Comparison of ENCODE assay signal across 9 cellular contexts in the genomic region with DNA sequence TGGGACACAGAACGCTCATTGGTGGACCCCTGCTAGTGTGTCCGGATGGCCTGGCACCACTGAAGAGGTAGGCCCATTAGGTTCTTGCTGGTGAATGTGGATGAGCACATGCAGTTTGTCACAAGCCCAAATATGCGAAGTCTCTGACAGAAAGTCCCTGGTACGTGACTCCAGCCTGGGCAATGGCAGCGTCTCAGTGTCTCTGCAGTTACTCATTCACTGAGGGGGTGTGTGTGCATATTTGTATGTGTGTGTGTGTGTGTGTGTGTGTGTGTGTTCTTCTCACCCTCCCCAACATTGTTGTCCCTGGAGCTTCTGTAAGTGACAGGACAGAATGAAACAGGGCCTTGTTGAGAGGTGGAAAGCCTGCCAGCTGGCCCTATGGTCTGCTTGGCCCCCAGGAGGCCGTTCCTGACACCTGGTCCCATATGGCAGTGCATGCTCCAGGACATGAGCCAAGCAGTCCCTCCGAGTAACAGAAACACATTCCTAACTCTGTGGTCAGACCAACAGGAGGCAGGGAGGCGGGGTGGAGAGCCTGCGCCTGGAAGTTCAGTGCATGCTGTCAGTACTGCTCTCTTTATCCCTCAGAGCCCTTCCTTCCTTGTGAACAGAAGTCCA.
A peak's percentile ranks its signal among the peaks of the same experiment; 100 is the strongest.
DNase-seq lines count a peak whose midpoint lies in the region; ATAC-seq and TF ChIP-seq lines count a peak whose summit lies in the region.
"Had no signal": no experiment of that assay in that cellular context is flagged by ENCODE, and none has a peak within 500 bp of the region (broad histone marks: within the 10 kb centered on the region; RNA-seq: fewer than 3 reads in every experiment).

No MANE protein-coding gene starts in this region.

- POLR2A ChIA-PET in MCF 10A (lab: Yijun Ruan, JAX): no interaction called here

- H3K36me3 Mint-ChIP-seq in MCF 10A (ENCODE audit: insufficient read depth, unreplicated experiment): peaks cover 6% of the 10 kb centered on the region

- ATAC-seq in left colon (peak; percentile 93), HG03045 (IDR thresholded peaks at IDR 0.05; ENCODE audit: unreplicated experiment) (no peak), HG02970 (IDR thresholded peaks at IDR 0.05; ENCODE audit: low FRiP score, unreplicated experiment) (no peak), GM21390 (IDR thresholded peaks at IDR 0.05; ENCODE audit: unreplicated experiment) (no peak)
- ATAC-seq: activated T-helper 17 cell treated with anti-CD3 and anti-CD28 coated beads, Interleukin-2, amount 50 U/mL, for 72 hours had no signal

- H3K27me3 Mint-ChIP-seq in MCF 10A (ENCODE audit: insufficient read depth, unreplicated experiment): no peaks in the 10 kb centered on the region
- H3K27me3 Mint-ChIP-seq: activated T-helper 17 cell treated with anti-CD3 and anti-CD28 coated beads, Interleukin-2, amount 50 U/mL, for 72 hours had no signal

- BruUV-seq in MCF 10A (replicated peaks; lab: Mats Ljungman, UMichigan): no TSS peak

- intact Hi-C loops in MCF 10A (cut with micrococcal nuclease) (loop anchor here (1.0 to 5.0 kb wide), 4 partner anchors 34 to 232 kb away; no protein-coding TSS in a partner anchor), left colon (cut with DNase I, micrococcal nuclease) (no loop called here)

- peak; percentile 17 for TF ChIP-seq CTCF in MCF 10A (IDR thresholded peaks at IDR 0.05; ENCODE audit: unreplicated experiment)

- CTCF ChIA-PET in MCF 10A (lab: Yijun Ruan, JAX): interaction anchor here (0.6 to 5.0 kb wide), 5 partner anchors 32 to 174 kb away, joined by 3 to 48 read pairs (median 4); no protein-coding TSS in a partner anchor

- peak overlapping the region; percentile 69 for H3K27ac Mint-ChIP-seq in MCF 10A (ENCODE audit: low read depth, unreplicated experiment)
- H3K27ac Mint-ChIP-seq: activated T-helper 17 cell treated with anti-CD3 and anti-CD28 coated beads, Interleukin-2, amount 50 U/mL, for 72 hours had no signal

- DNase-seq in DMS153 (lab: John Stamatoyannopoulos, UW): peak; percentile 54
- DNase-seq in DMS153 treated with DMSO at 0.1 percent for 48 hours (lab: John Stamatoyannopoulos, UW; ENCODE audit: unreplicated experiment): no peak
- peak; percentile 79 for DNase-seq in MCF 10A (ENCODE audit: unreplicated experiment)
- peak; percentile 53 to 78 for DNase-seq in left colon
- no peak for DNase-seq in stimulated activated naive CD4-positive, alpha-beta T cell (lab: John Stamatoyannopoulos, UW)

- H3K4me1 Mint-ChIP-seq in MCF 10A (ENCODE audit: insufficient read depth, unreplicated experiment): peaks cover 21% of the 10 kb centered on the region
- H3K4me1 Mint-ChIP-seq: activated T-helper 17 cell treated with anti-CD3 and anti-CD28 coated beads, Interleukin-2, amount 50 U/mL, for 72 hours had no signal

- no peak overlapping the region for H3K4me3 Mint-ChIP-seq in MCF 10A (ENCODE audit: unreplicated experiment)
- H3K4me3 Mint-ChIP-seq: activated T-helper 17 cell treated with anti-CD3 and anti-CD28 coated beads, Interleukin-2, amount 50 U/mL, for 72 hours had no signal

- no peaks in the 10 kb centered on the region for H3K9me3 Mint-ChIP-seq in MCF 10A (ENCODE audit: unreplicated experiment)
- H3K9me3 Mint-ChIP-seq: activated T-helper 17 cell treated with anti-CD3 and anti-CD28 coated beads, Interleukin-2, amount 50 U/mL, for 72 hours had no signal

Comparison
In these comparisons a context has a peak if more than half of its experiments do, and no peak if none do; other contexts are left out.
1. DNase-seq: peak in DMS153 (single experiment), MCF 10A (single experiment) and left colon (2 of 2); none in DMS153 treated with DMSO at 0.1 percent for 48 hours (single experiment) and stimulated activated naive CD4-positive, alpha-beta T cell (0 of 6).